9 cellular contexts compared by ENCODE assay signal in the genomic region with DNA sequence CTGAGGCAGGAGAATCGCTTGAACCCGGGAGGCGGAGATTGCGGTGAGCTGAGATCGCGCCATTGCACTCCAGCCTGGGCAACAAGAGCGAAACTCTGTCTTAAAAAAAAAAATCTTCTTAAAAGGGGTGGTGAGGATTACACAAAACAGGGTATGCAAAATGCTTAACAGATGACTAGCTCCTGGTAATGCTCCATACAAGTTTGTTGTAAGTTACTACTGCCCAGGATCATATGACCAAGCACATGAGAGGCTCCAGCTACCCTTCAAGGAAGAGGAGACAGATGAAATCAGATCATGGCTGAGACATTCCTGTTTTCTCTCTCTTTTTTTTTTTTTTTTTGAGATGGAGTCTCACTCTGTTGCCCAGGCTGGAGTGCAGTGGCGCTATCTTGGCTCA. TPM values are rescaled to one million over a fixed set of nuclear protein-coding genes. Genes with fewer than 3 reads are reported as not detected.
DNase-seq lines count a peak whose midpoint lies in the region; ATAC-seq, FAIRE-seq and TF ChIP-seq lines count a peak whose summit lies in the region.
"Not testable (repeated sequence)": the region's sequence is repeated elsewhere in the genome, so short reads cannot be mapped to it uniquely, and the experiment has no call there.
"Had no signal": no experiment of that assay in that cellular context is flagged by ENCODE, and none has a peak within 500 bp of the region (broad histone marks: within the 10 kb centered on the region; RNA-seq: fewer than 3 reads in every experiment).

No MANE protein-coding gene starts in this region.

- H3K9me3 ChIP-seq in left ventricle myocardium inferior (replicated peaks); osteoblast (ENCODE audit: low read depth, low read length); thymus (ENCODE audit: control insufficient read depth): not testable (repeated sequence)

- CTCF ChIA-PET in BJ (lab: Yijun Ruan, JAX) = interaction anchor here (0.7 to 10.5 kb wide), 21 partner anchors 9 to 230 kb away, joined by 3 to 224 read pairs (median 4); partner anchors contain the start of genes MYO1C and SERPINF1

- not testable (repeated sequence) for H3K9me3 Mint-ChIP-seq in activated CD4-positive, alpha-beta T cell treated with anti-CD3 and anti-CD28 coated beads, Interleukin-2, amount 10 ng/mL, durations not matched to agents 24 days and 14 days; effector memory CD8-positive, alpha-beta T cell

- H3K4me3 ChIP-seq in BJ (ENCODE audit: low read depth, low read length); left ventricle myocardium inferior; osteoblast (ENCODE audit: insufficient read depth, low read length); thymus (ENCODE audit: low read length): not testable (repeated sequence)

- FAIRE-seq in GM12891 (lab: Jason Lieb, UNC) = peak; percentile 33

- not testable (repeated sequence) for H4K20me1 ChIP-seq in osteoblast (ENCODE audit: insufficient read depth, low read length)

- not testable (repeated sequence) for ATAC-seq in effector memory CD8-positive, alpha-beta T cell (replicated peaks)

- H2AFZ ChIP-seq in osteoblast (ENCODE audit: low read length) = not testable (repeated sequence)

- intact Hi-C loops in activated CD4-positive, alpha-beta T cell treated with anti-CD3 and anti-CD28 coated beads, Interleukin-2, amount 10 ng/mL, durations not matched to agents 24 days and 14 days (cut with micrococcal nuclease) = loop anchor here (5.0 kb wide), 2 partner anchors 40 to 60 kb away; partner anchors contain the start of gene SERPINF1
- intact Hi-C loops in left ventricle myocardium inferior (cut with micrococcal nuclease) = loop anchor here (5.0 kb wide), 1 partner anchor 60 kb away; no protein-coding TSS in a partner anchor

- WGBS in thymus = 97% methylated on average over 8 of the region's 8 CpGs

- not testable (repeated sequence) for H3K4me2 ChIP-seq in osteoblast (ENCODE audit: insufficient read depth, low read length)

- H3K4me3 Mint-ChIP-seq in activated CD4-positive, alpha-beta T cell treated with anti-CD3 and anti-CD28 coated beads, Interleukin-2, amount 10 ng/mL, durations not matched to agents 24 days and 14 days = not testable (repeated sequence)
- H3K4me3 Mint-ChIP-seq in effector memory CD8-positive, alpha-beta T cell = peak overlapping the region in 1 of 2 donors; percentile 76

- not testable (repeated sequence) for H3K27me3 ChIP-seq in BJ (ENCODE audit: control insufficient read depth, insufficient read depth, low read length); left ventricle myocardium inferior (ENCODE audit: low read depth); osteoblast (ENCODE audit: insufficient read depth, low read length); thymus (ENCODE audit: control insufficient read depth, insufficient read depth)

- not testable (repeated sequence) for TF ChIP-seq CTCF in BJ (IDR thresholded peaks at IDR 0.05; ENCODE audit: insufficient read depth, low read depth, low read length); left ventricle myocardium inferior (IDR thresholded peaks at IDR 0.05; ENCODE audit: borderline replicate concordance); osteoblast (IDR thresholded peaks at IDR 0.05; ENCODE audit: extremely low read depth, low read depth, low read length)

- TF ChIP-seq POLR2A in GM12891 (IDR thresholded peaks at IDR 0.05; ENCODE audit: low read depth, low read length) = not testable (repeated sequence)

- not testable (repeated sequence) for H3K36me3 Mint-ChIP-seq in activated CD4-positive, alpha-beta T cell treated with anti-CD3 and anti-CD28 coated beads, Interleukin-2, amount 10 ng/mL, durations not matched to agents 24 days and 14 days (ENCODE audit: low read depth)
- H3K36me3 Mint-ChIP-seq in effector memory CD8-positive, alpha-beta T cell (ENCODE audit: insufficient read depth) = peaks cover 18% of the 10 kb centered on the region

- H3K27ac Mint-ChIP-seq in activated CD4-positive, alpha-beta T cell treated with anti-CD3 and anti-CD28 coated beads, Interleukin-2, amount 10 ng/mL, durations not matched to agents 24 days and 14 days = peak overlapping the region; percentile 25
- peak overlapping the region; percentile 93 to 95 for H3K27ac Mint-ChIP-seq in effector memory CD8-positive, alpha-beta T cell

- H3K4me1 Mint-ChIP-seq in activated CD4-positive, alpha-beta T cell treated with anti-CD3 and anti-CD28 coated beads, Interleukin-2, amount 10 ng/mL, durations not matched to agents 24 days and 14 days = peaks cover 33% of the 10 kb centered on the region
- peaks cover 31 to 34% of the 10 kb centered on the region in 2 donors for H3K4me1 Mint-ChIP-seq in effector memory CD8-positive, alpha-beta T cell (ENCODE audit: low read depth in 2 of 2)

- H3K4me1 ChIP-seq in left ventricle myocardium inferior = peaks cover 71% of the 10 kb centered on the region
- H3K4me1 ChIP-seq in osteoblast (ENCODE audit: insufficient read depth, low read length) = peaks cover 26% of the 10 kb centered on the region
- peaks cover 24% of the 10 kb centered on the region for H3K4me1 ChIP-seq in thymus (ENCODE audit: control insufficient read depth, insufficient read depth, low read length)

- H3K27me3 Mint-ChIP-seq in activated CD4-positive, alpha-beta T cell treated with anti-CD3 and anti-CD28 coated beads, Interleukin-2, amount 10 ng/mL, durations not matched to agents 24 days and 14 days; effector memory CD8-positive, alpha-beta T cell: not testable (repeated sequence)

- H3K27ac ChIP-seq in left ventricle myocardium inferior (replicated peaks) (peak overlapping the region; percentile 92), thymus (ENCODE audit: low read depth) (peak overlapping the region; percentile 65)
- H3K27ac ChIP-seq in osteoblast (ENCODE audit: low read depth, low read length) = not testable (repeated sequence)

- H3K36me3 ChIP-seq in BJ (ENCODE audit: control insufficient read depth, insufficient read depth, low read length); osteoblast (ENCODE audit: insufficient read depth, low read length): not testable (repeated sequence)
- peaks cover 10% of the 10 kb centered on the region for H3K36me3 ChIP-seq in left ventricle myocardium inferior
- H3K36me3 ChIP-seq in thymus (ENCODE audit: control insufficient read depth, insufficient read depth) = peaks cover 10% of the 10 kb centered on the region

- POLR2A ChIA-PET in BJ (lab: Charles Lee) = interaction anchor here (0.6 kb wide), 2 partner anchors 108 to 353 kb away, joined by 3 to 4 read pairs; partner anchors contain the start of gene RPA1

- DNase-seq in BJ (ENCODE audit: low read depth) (peak; percentile 53), NAMALWA (ENCODE audit: low spot score) (peak; percentile 21), osteoblast (ENCODE audit: insufficient read length, low spot score, missing footprints) (peak; percentile 90)
- DNase-seq in GM12891 (ENCODE audit: insufficient read length, low spot score); activated CD4-positive, alpha-beta T cell treated with anti-CD3 and anti-CD28 coated beads, Interleukin-2, amount 10 ng/mL, durations not matched to agents 24 days and 14 days; effector memory CD8-positive, alpha-beta T cell; left ventricle myocardium inferior: not testable (repeated sequence)

- peaks cover 28% of the 10 kb centered on the region for H3K79me2 ChIP-seq in osteoblast (ENCODE audit: insufficient read depth, low read length)

TF ChIP-seq in GM12891, 5 proteins besides CTCF, POLR2A, EP300 and RAD21:
- TF ChIP-seq POU2F2 (IDR thresholded peaks at IDR 0.05; ENCODE audit: low read depth, low read length) = 0 out of 2 replicates have a peak, but pooled peaks have one; percentile 22

RNA-seq across cellular contexts. Expression of gene WDR81, which starts 2.5 kb away (rescaled TPM):
- polyA plus RNA-seq in BJ (2011; rRNA removed) = 3.0 and 4.8 TPM in 2 replicates
- polyA minus RNA-seq in BJ (2011; rRNA and poly(A)+ RNA removed) = 5.9 and 6.3 TPM in 2 replicates
- 6.8 TPM for polyA plus RNA-seq in GM12891 (2012; ENCODE audit: low read depth, missing spikeins)
- 17.6 and 18.3 TPM in 2 replicates for total RNA-seq in activated CD4-positive, alpha-beta T cell treated with anti-CD3 and anti-CD28 coated beads, Interleukin-2, amount 10 ng/mL, durations not matched to agents 24 days and 14 days
- total RNA-seq in left ventricle myocardium inferior = 9.3 TPM
- total RNA-seq in osteoblast = 47.7 and 47.8 TPM in 2 replicates
- 27.0 TPM for polyA plus RNA-seq in thymus

RNA-seq across cellular contexts. Expression of gene TLCD2, which starts 11.8 kb away (rescaled TPM):
- 2.5 and 3.9 TPM in 2 replicates for polyA plus RNA-seq in BJ (2011; rRNA removed)
- polyA minus RNA-seq in BJ (2011; rRNA and poly(A)+ RNA removed) = 2.6 and 3.4 TPM in 2 replicates
- polyA plus RNA-seq in GM12891 (2012; ENCODE audit: low read depth, missing spikeins) = 0.10 TPM
- total RNA-seq in activated CD4-positive, alpha-beta T cell treated with anti-CD3 and anti-CD28 coated beads, Interleukin-2, amount 10 ng/mL, durations not matched to agents 24 days and 14 days = 0.07 and 0.14 TPM in 2 replicates
- 1.8 TPM for total RNA-seq in left ventricle myocardium inferior
- 4.7 TPM in 2 replicates for total RNA-seq in osteoblast
- 1.5 TPM for polyA plus RNA-seq in thymus

RNA-seq across cellular contexts. Expression of gene SERPINF2, which starts 20.6 kb away (rescaled TPM):
- polyA plus RNA-seq in BJ (2011; rRNA removed) (0.02 TPM in 1 of 2 replicates, not detected in the other), thymus (31.0 TPM)
- 0.15 TPM in 1 of 2 replicates, not detected in the other for polyA minus RNA-seq in BJ (2011; rRNA and poly(A)+ RNA removed)
- 0.26 TPM for polyA plus RNA-seq in GM12891 (2012; ENCODE audit: low read depth, missing spikeins)
- total RNA-seq in activated CD4-positive, alpha-beta T cell treated with anti-CD3 and anti-CD28 coated beads, Interleukin-2, amount 10 ng/mL, durations not matched to agents 24 days and 14 days = 0.12 and 0.16 TPM in 2 replicates
- total RNA-seq in left ventricle myocardium inferior (0.33 TPM), osteoblast (under 0.01 TPM in 1 of 2 replicates, not detected in the other)
- total RNA-seq: temporal lobe had no signal

RNA-seq across cellular contexts. Expression of gene PRPF8, which starts 37.4 kb away (rescaled TPM):
- 113 and 194 TPM in 2 replicates for polyA plus RNA-seq in BJ (2011; rRNA removed)
- polyA minus RNA-seq in BJ (2011; rRNA and poly(A)+ RNA removed) = 292 and 302 TPM in 2 replicates
- 135 TPM for polyA plus RNA-seq in GM12891 (2012; ENCODE audit: low read depth, missing spikeins)
- 432 and 442 TPM in 2 replicates for total RNA-seq in activated CD4-positive, alpha-beta T cell treated with anti-CD3 and anti-CD28 coated beads, Interleukin-2, amount 10 ng/mL, durations not matched to agents 24 days and 14 days
- total RNA-seq in left ventricle myocardium inferior = 136 TPM
- 107 and 111 TPM in 2 replicates for total RNA-seq in osteoblast
- 86.2 TPM for polyA plus RNA-seq in thymus

RNA-seq across cellular contexts. Expression of gene SERPINF1, which starts 39.8 kb away (rescaled TPM):
- polyA plus RNA-seq in BJ (2011; rRNA removed) = 174 and 221 TPM in 2 replicates
- 23.8 and 25.7 TPM in 2 replicates for polyA minus RNA-seq in BJ (2011; rRNA and poly(A)+ RNA removed)
- polyA plus RNA-seq in GM12891 (2012; ENCODE audit: low read depth, missing spikeins) = 5.4 TPM
- not detected in 2 replicates for total RNA-seq in activated CD4-positive, alpha-beta T cell treated with anti-CD3 and anti-CD28 coated beads, Interleukin-2, amount 10 ng/mL, durations not matched to agents 24 days and 14 days
- total RNA-seq in left ventricle myocardium inferior = 122 TPM
- total RNA-seq in osteoblast = 309 and 314 TPM in 2 replicates
- 445 TPM for polyA plus RNA-seq in thymus
